ENCODE assay signal across 14 cellular contexts in the genomic region with DNA sequence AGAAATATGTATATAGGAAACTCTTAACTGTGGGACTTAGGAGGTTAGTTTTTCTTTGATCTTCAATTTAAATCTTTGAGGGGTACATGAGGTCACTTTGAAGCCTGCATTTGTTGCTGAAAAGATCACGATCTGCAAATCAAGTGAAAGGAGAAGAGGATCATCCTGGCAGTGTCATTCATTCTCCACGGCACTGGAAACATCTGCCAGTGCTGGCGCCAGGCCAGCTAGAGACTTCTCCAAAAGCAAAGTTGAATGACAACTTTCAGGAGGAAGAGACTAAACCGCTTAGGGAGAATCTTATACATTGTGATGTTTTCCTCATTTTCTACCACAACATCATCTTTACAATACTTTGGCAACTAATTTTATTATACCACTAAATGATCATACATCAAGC. TPM values are rescaled to one million over a fixed set of nuclear protein-coding genes. Genes with fewer than 3 reads are reported as not detected.
DNase-seq lines count a peak whose midpoint lies in the region; FAIRE-seq and TF ChIP-seq lines count a peak whose summit lies in the region.
"Had no signal": no experiment of that assay in that cellular context is flagged by ENCODE, and none has a peak within 500 bp of the region (broad histone marks: within the 10 kb centered on the region; RNA-seq: fewer than 3 reads in every experiment).

No MANE protein-coding gene starts in this region.

- H3K27ac ChIP-seq in colonic mucosa = no peak overlapping the region
- H3K27ac ChIP-seq: GM23248, hepatocyte had no signal

- no peaks in the 10 kb centered on the region for H3K36me3 Mint-ChIP-seq in HFFc6 (ENCODE audit: low read depth)
- no peaks in the 10 kb centered on the region for H3K36me3 Mint-ChIP-seq in T-helper 2 cell treated with Interferon-gamma antibody and Interleukin-4, amounts not matched to agents 5 μg/mL and 100 μg/mL, for 36 hours (ENCODE audit: low read depth)
- H3K36me3 Mint-ChIP-seq: activated naive CD8-positive, alpha-beta T cell had no signal

- H3K4me1 Mint-ChIP-seq in HFFc6 (ENCODE audit: low read depth) = peaks cover 8% of the 10 kb centered on the region
- H3K4me1 Mint-ChIP-seq in T-helper 2 cell treated with Interferon-gamma antibody and Interleukin-4, amounts not matched to agents 5 μg/mL and 100 μg/mL, for 36 hours (ENCODE audit: low read depth) = no peaks in the 10 kb centered on the region
- H3K4me1 Mint-ChIP-seq: activated CD4-positive, alpha-beta T cell treated with anti-CD3 and anti-CD28 coated beads, Interleukin-2, amount 10 ng/mL, durations not matched to agents 24 days and 14 days had no signal

- no peak for TF ChIP-seq CTCF in colonic mucosa (IDR thresholded peaks at IDR 0.05)
- no peak for TF ChIP-seq CTCF in HFFc6 (IDR thresholded peaks at IDR 0.05)

- peak; percentile 71 for DNase-seq in GDM1 (lab: John Stamatoyannopoulos, UW)
- DNase-seq in NCI-H69 (lab: John Stamatoyannopoulos, UW) = peak; percentile 0
- DNase-seq in colonic mucosa = peak; percentile 50
- DNase-seq in posterior vena cava (ENCODE audit: low spot score) = peak; percentile 91
- DNase-seq in NCI-H345 treated with DMSO at 0.1 percent for 48 hours (lab: John Stamatoyannopoulos, UW; ENCODE audit: unreplicated experiment) = no peak
- no peak for DNase-seq in HFFc6
- no peak for DNase-seq in T-helper 2 cell treated with Interferon-gamma antibody and Interleukin-4, amounts not matched to agents 5 μg/mL and 100 μg/mL, for 36 hours (ENCODE audit: low spot score)
- no peak for DNase-seq in HTR-8/SVneo (ENCODE audit: insufficient read length, low spot score)
- DNase-seq: activated CD4-positive, alpha-beta T cell treated with anti-CD3 and anti-CD28 coated beads, Interleukin-2, amount 10 ng/mL, durations not matched to agents 24 days and 14 days; effector CD8-positive, alpha-beta T cell; GM23248; stimulated activated CD8-positive, alpha-beta memory T cell treated with anti-CD3 and anti-CD28 coated beads, Interleukin-4, amount 100 ng/mL, for 48 hours had no signal

- no peak overlapping the region for H3K4me3 Mint-ChIP-seq in HFFc6
- H3K4me3 Mint-ChIP-seq in T-helper 2 cell treated with Interferon-gamma antibody and Interleukin-4, amounts not matched to agents 5 μg/mL and 100 μg/mL, for 36 hours = no peak overlapping the region
- H3K4me3 Mint-ChIP-seq: activated CD4-positive, alpha-beta T cell treated with anti-CD3 and anti-CD28 coated beads, Interleukin-2, amount 10 ng/mL, durations not matched to agents 24 days and 14 days; activated naive CD8-positive, alpha-beta T cell had no signal

- intact Hi-C loops in colonic mucosa (cut with DNase I) (no loop called here), posterior vena cava (cut with DNase I) (loop anchor here in 1 of 2 donors (10.0 kb wide), 1 partner anchor 383 kb away; no protein-coding TSS in a partner anchor)

- H3K9me3 ChIP-seq in colonic mucosa = no peaks in the 10 kb centered on the region

- no peaks in the 10 kb centered on the region for H3K36me3 ChIP-seq in colonic mucosa

- H3K9me3 Mint-ChIP-seq in HFFc6 = no peaks in the 10 kb centered on the region
- no peaks in the 10 kb centered on the region for H3K9me3 Mint-ChIP-seq in T-helper 2 cell treated with Interferon-gamma antibody and Interleukin-4, amounts not matched to agents 5 μg/mL and 100 μg/mL, for 36 hours
- H3K9me3 Mint-ChIP-seq: activated CD4-positive, alpha-beta T cell treated with anti-CD3 and anti-CD28 coated beads, Interleukin-2, amount 10 ng/mL, durations not matched to agents 24 days and 14 days had no signal

- H3K9ac ChIP-seq in colonic mucosa (ENCODE audit: low read depth in 2 of 2, low read length in 2 of 2) = no peak overlapping the region
- H3K9ac ChIP-seq: GM23248 had no signal

- H3K4me1 ChIP-seq in colonic mucosa = no peaks in the 10 kb centered on the region

- FAIRE-seq in HTR-8/SVneo (lab: Jason Lieb, UNC) = no peak

- H3K27me3 Mint-ChIP-seq in HFFc6 (ENCODE audit: insufficient read depth) = peaks cover 3% of the 10 kb centered on the region; the same call in 1 of the 2 replicates
- peaks cover 2% of the 10 kb centered on the region for H3K27me3 Mint-ChIP-seq in T-helper 2 cell treated with Interferon-gamma antibody and Interleukin-4, amounts not matched to agents 5 μg/mL and 100 μg/mL, for 36 hours (ENCODE audit: low read depth)

- no peak overlapping the region for H3K27ac Mint-ChIP-seq in HFFc6
- no peak overlapping the region for H3K27ac Mint-ChIP-seq in T-helper 2 cell treated with Interferon-gamma antibody and Interleukin-4, amounts not matched to agents 5 μg/mL and 100 μg/mL, for 36 hours
- H3K27ac Mint-ChIP-seq: activated CD4-positive, alpha-beta T cell treated with anti-CD3 and anti-CD28 coated beads, Interleukin-2, amount 10 ng/mL, durations not matched to agents 24 days and 14 days; activated naive CD8-positive, alpha-beta T cell had no signal

- no peak overlapping the region for H3K4me3 ChIP-seq in colonic mucosa
- H3K4me3 ChIP-seq: GM23248, hepatocyte had no signal

- H3K27me3 ChIP-seq in colonic mucosa = no peaks in the 10 kb centered on the region
- H3K27me3 ChIP-seq: hepatocyte had no signal

RNA-seq across cellular contexts. Expression of a gene that starts 42.5 kb away (rescaled TPM):
- total RNA-seq in colonic mucosa (10 to 100 TPM in 1 of 2 donors, 1 to 10 TPM in 1; 9.2 to 19.2 TPM), posterior vena cava (100 to 1,000 TPM in 1 of 2 donors, 10 to 100 TPM in 1; 71.1 to 157 TPM)
- under 1 TPM in 2 of 6 experiments, not detected in 4; 0.02 to 0.06 TPM for total RNA-seq in HFFc6 (2021; fragmentation: NEBNext Ultra II Directional; extraction: Animal tissue kit (Norgen Biotek cat#: 25700))
- total RNA-seq: activated CD4-positive, alpha-beta T cell treated with anti-CD3 and anti-CD28 coated beads, Interleukin-2, amount 10 ng/mL, durations not matched to agents 24 days and 14 days; GM23248 had no signal

Comparison
In these comparisons a context has a peak if more than half of its experiments do, and no peak if none do; other contexts are left out.
1. DNase-seq: peak in GDM1 (single experiment), NCI-H69 (single experiment), colonic mucosa (single experiment) and posterior vena cava (single experiment); none in NCI-H345 treated with DMSO at 0.1 percent for 48 hours (single experiment), HFFc6 (single experiment), T-helper 2 cell treated with Interferon-gamma antibody and Interleukin-4, amounts not matched to agents 5 μg/mL and 100 μg/mL, for 36 hours (single experiment) and HTR-8/SVneo (single experiment).
2. RNA of a gene that starts 42.5 kb away (total RNA-seq): 71.1 to 157 TPM in posterior vena cava and 9.2 to 19.2 TPM in colonic mucosa; 0.02 to 0.06 TPM in HFFc6; every median in the first group is over 4 times any median in the second.